Comparison of ENCODE assay signal across 23 cellular contexts in the genomic region with DNA sequence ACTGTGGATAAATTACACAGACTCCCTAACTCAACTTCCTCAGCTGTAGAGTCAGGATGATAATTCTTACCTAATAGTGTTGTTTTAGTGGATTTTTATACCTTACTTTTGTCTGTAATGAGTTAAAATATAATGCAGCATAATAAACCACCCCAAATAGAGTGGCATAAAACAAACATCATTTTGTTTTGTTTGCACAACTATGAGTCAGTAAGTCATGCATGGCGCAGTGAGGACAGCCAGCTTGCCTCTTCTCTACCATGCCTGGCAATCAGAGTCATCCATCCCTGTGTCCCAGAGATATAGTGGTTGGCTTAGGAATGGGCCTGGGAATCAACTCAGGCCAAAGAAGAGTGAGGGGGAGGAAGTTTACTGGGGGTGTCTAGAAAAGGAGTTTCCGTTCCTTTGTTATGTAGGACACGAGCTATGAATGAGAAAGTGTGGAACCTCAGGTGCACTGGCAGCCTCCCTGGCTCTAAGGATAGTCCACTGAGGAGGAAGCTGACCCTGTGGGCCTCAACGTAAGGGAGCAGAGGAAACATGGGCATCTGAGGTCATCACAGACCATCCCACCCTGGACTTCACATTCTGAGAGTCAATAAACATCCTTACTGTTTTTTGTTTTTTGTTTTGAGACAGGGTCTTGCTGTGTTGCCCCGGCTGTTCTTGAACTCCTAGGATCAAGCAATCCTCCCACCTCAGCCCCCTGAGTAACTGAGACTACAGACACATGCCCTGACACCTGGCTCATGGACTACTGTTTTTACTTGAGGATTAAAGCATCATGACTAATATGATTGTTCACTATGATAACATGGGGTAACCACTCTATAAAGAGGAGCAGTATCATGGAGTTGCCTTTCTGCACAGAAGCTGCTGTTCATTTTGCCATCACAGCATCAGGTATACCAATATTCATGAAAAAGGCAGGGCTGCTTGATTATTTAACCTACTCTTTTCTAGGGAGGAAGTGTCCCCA. TPM values are rescaled to one million over a fixed set of nuclear protein-coding genes. Genes with fewer than 3 reads are reported as not detected.
DNase-seq lines count a peak whose midpoint lies in the region; ATAC-seq, FAIRE-seq and TF ChIP-seq lines count a peak whose summit lies in the region.
"Had no signal": no experiment of that assay in that cellular context is flagged by ENCODE, and none has a peak within 500 bp of the region (broad histone marks: within the 10 kb centered on the region; RNA-seq: fewer than 3 reads in every experiment).

No MANE protein-coding gene starts in this region.

- POLR2A ChIA-PET in K562 (lab: Yijun Ruan, JAX), result interaction anchor here (0.5 to 1.1 kb wide), 4 partner anchors 11 to 489 kb away, joined by 3 read pairs; no protein-coding TSS in a partner anchor

- no peak for TF ChIP-seq EP300 in K562 (IDR thresholded peaks at IDR 0.05; ENCODE audit: low read length)

- TF ChIP-seq CTCF in HFFc6 (IDR thresholded peaks at IDR 0.05) (no peak), K562 (IDR thresholded peaks at IDR 0.05 in 2 of 3, conservative IDR thresholded peaks at IDR 0.05 in 1 of 3; ENCODE audit: insufficient read depth in 2 of 3, low read depth in 1 of 3, low read length in 3 of 3) (no peak), osteoblast (IDR thresholded peaks at IDR 0.05; ENCODE audit: extremely low read depth, low read depth, low read length) (no peak)

- no peaks in the 10 kb centered on the region for H3K9me3 Mint-ChIP-seq in HFFc6
- H3K9me3 Mint-ChIP-seq: activated naive CD8-positive, alpha-beta T cell treated with anti-CD3 and anti-CD28 coated beads, Interleukin-2, amount 10 ng/mL, durations not matched to agents 7 days and 5 days had no signal

- H3K27ac Mint-ChIP-seq in HFFc6, result no peak overlapping the region
- H3K27ac Mint-ChIP-seq: activated naive CD8-positive, alpha-beta T cell treated with anti-CD3 and anti-CD28 coated beads, Interleukin-2, amount 10 ng/mL, durations not matched to agents 7 days and 5 days; mesothelial cell of epicardium; neural progenitor cell had no signal

- peaks cover 3% of the 10 kb centered on the region; the same call in 1 of the 2 replicates for H4K20me1 ChIP-seq in K562 (replicated peaks; ENCODE audit: control insufficient read depth, insufficient read depth, low read length)
- H4K20me1 ChIP-seq in osteoblast (ENCODE audit: insufficient read depth, low read length), result no peaks in the 10 kb centered on the region

- no peaks in the 10 kb centered on the region for H3K9me1 ChIP-seq in K562 (ENCODE audit: control insufficient read depth, insufficient read depth, low read length)

- H3K9me3 ChIP-seq in K562 (replicated peaks; ENCODE audit: control insufficient read depth, insufficient read depth, low read depth, low read length) (no peaks in the 10 kb centered on the region), osteoblast (ENCODE audit: low read depth, low read length) (no peaks in the 10 kb centered on the region)
- H3K9me3 ChIP-seq: tibial artery had no signal

- intact Hi-C loops in K562 (cut with micrococcal nuclease), result no loop called here

- H3K4me2 ChIP-seq in K562 (ENCODE audit: insufficient read depth, low read length), result no peak overlapping the region
- no peak overlapping the region for H3K4me2 ChIP-seq in osteoblast (ENCODE audit: insufficient read depth, low read length)
- H3K4me2 ChIP-seq: neural progenitor cell had no signal

- H3K4me1 Mint-ChIP-seq in HFFc6 (ENCODE audit: low read depth), result peaks cover 27% of the 10 kb centered on the region

- ATAC-seq in K562 (no peak), HG02571 (IDR thresholded peaks at IDR 0.05; ENCODE audit: unreplicated experiment) (no peak), left lobe of liver (no peak)

- H3K27ac ChIP-seq in K562 (ENCODE audit: extremely low read depth, low read depth, low read length), result no peak overlapping the region
- H3K27ac ChIP-seq in osteoblast (ENCODE audit: low read depth, low read length), result peak overlapping the region; percentile 33
- H3K27ac ChIP-seq: dorsolateral prefrontal cortex, neural progenitor cell, tibial artery had no signal

- no peak overlapping the region for H2AFZ ChIP-seq in K562 (ENCODE audit: low read depth, low read length)
- no peak overlapping the region for H2AFZ ChIP-seq in osteoblast (ENCODE audit: low read length)
- H2AFZ ChIP-seq: neural progenitor cell had no signal

- DNase-seq in NCI-H510A treated with DMSO at 0.1 percent for 48 hours (lab: John Stamatoyannopoulos, UW), result peak; percentile 58
- no peak for DNase-seq in NCI-H510A (lab: John Stamatoyannopoulos, UW)
- DNase-seq in HFFc6, result peak; percentile 27
- DNase-seq in K562 (ENCODE audit: extremely low read depth in 1 of 4, low spot score in 3 of 4), result no peak
- DNase-seq in osteoblast (ENCODE audit: insufficient read length, low spot score, missing footprints), result no peak
- DNase-seq in NCI-H446 treated with DMSO at 0.1 percent for 48 hours (lab: John Stamatoyannopoulos, UW), result no peak
- no peak for DNase-seq in left lobe of liver (ENCODE audit: low spot score)
- DNase-seq: 8988T; activated CD4-positive, alpha-beta T cell treated with anti-CD3 and anti-CD28 coated beads, Interleukin-2, amount 50 U/mL, for 4 hours; activated naive CD8-positive, alpha-beta T cell treated with anti-CD3 and anti-CD28 coated beads, Interleukin-2, amount 10 ng/mL, durations not matched to agents 7 days and 5 days; dorsolateral prefrontal cortex; EL; MM.1S; NCI-H1694; retina; stimulated activated CD4-positive, alpha-beta T cell treated with anti-CD3 and anti-CD28 coated beads, Interleukin-15, amount 100 ng/mL, for 24 hours; stimulated activated naive CD4-positive, alpha-beta T cell had no signal

- H3K36me3 ChIP-seq in K562 (ENCODE audit: control insufficient read depth, insufficient read depth, low read length) (no peaks in the 10 kb centered on the region), osteoblast (ENCODE audit: insufficient read depth, low read length) (no peaks in the 10 kb centered on the region)
- H3K36me3 ChIP-seq: tibial artery had no signal

- no peak overlapping the region for H3K9ac ChIP-seq in K562 (ENCODE audit: insufficient read depth in 1 of 2, low read depth in 2 of 2, low read length in 2 of 2)
- H3K9ac ChIP-seq: neural progenitor cell had no signal

- H3K36me3 Mint-ChIP-seq in HFFc6 (ENCODE audit: low read depth), result no peaks in the 10 kb centered on the region
- H3K36me3 Mint-ChIP-seq: activated naive CD8-positive, alpha-beta T cell treated with anti-CD3 and anti-CD28 coated beads, Interleukin-2, amount 10 ng/mL, durations not matched to agents 7 days and 5 days; mesothelial cell of epicardium; neural progenitor cell had no signal

- CTCF ChIA-PET in K562 (lab: Yijun Ruan, JAX; ENCODE audit: low intra/inter-chr PET ratio), result no interaction called here

- peaks cover 7 to 27% of the 10 kb centered on the region in 2 experiments; a peak in 4 of 5 replicates for H3K27me3 ChIP-seq in K562 (ENCODE audit: control insufficient read depth in 2 of 2, insufficient read depth in 2 of 2, low read length in 2 of 2)
- H3K27me3 ChIP-seq in osteoblast (ENCODE audit: insufficient read depth, low read length), result peaks cover 4% of the 10 kb centered on the region
- H3K27me3 ChIP-seq: neural progenitor cell, tibial artery had no signal

- H3K27me3 Mint-ChIP-seq in HFFc6 (ENCODE audit: insufficient read depth), result peaks cover 37% of the 10 kb centered on the region

- in situ Hi-C loops in K562 (cut with MboI), result no loop called here

- H3K4me1 ChIP-seq in K562 (replicated peaks in 1 of 2; ENCODE audit: control insufficient read depth in 2 of 2, insufficient read depth in 2 of 2, low read length in 2 of 2), result peaks cover 0 to 4% of the 10 kb centered on the region in 2 experiments; a peak in 2 of 5 replicates
- H3K4me1 ChIP-seq in osteoblast (ENCODE audit: insufficient read depth, low read length), result peaks cover 28% of the 10 kb centered on the region
- H3K4me1 ChIP-seq: neural progenitor cell had no signal

- 2% methylated on average over 5 of the region's 5 CpGs for WGBS in K562 (ENCODE audit: insufficient coverage, low coverage, missing lambda C conversion rate)

- H3K4me3 Mint-ChIP-seq in HFFc6, result no peak overlapping the region
- H3K4me3 Mint-ChIP-seq: activated naive CD8-positive, alpha-beta T cell treated with anti-CD3 and anti-CD28 coated beads, Interleukin-2, amount 10 ng/mL, durations not matched to agents 7 days and 5 days; mesothelial cell of epicardium; neural progenitor cell had no signal

- no peak overlapping the region for H3K4me3 ChIP-seq in K562
- H3K4me3 ChIP-seq in osteoblast (ENCODE audit: insufficient read depth, low read length), result no peak overlapping the region
- H3K4me3 ChIP-seq: dorsolateral prefrontal cortex, neural progenitor cell, tibial artery had no signal

- FAIRE-seq in K562 (lab: Jason Lieb, UNC), result no peak
- FAIRE-seq: HTR-8/SVneo, TTC549 had no signal

- no peak for TF ChIP-seq POLR2A in K562 (conservative IDR thresholded peaks at IDR 0.05)

- BruUV-seq in K562 (replicated peaks; lab: Mats Ljungman, UMichigan), result no TSS peak

- TF ChIP-seq RAD21 in K562 (CRISPR knock-in tag; conservative IDR thresholded peaks at IDR 0.05 in 1 of 2, IDR thresholded peaks at IDR 0.05 in 1 of 2), result no peak

- H3K79me2 ChIP-seq in K562 (ENCODE audit: control insufficient read depth, insufficient read depth, low read length), result no peaks in the 10 kb centered on the region
- no peaks in the 10 kb centered on the region for H3K79me2 ChIP-seq in osteoblast (ENCODE audit: insufficient read depth, low read length)

TF ChIP-seq in K562, 482 proteins besides CTCF, POLR2A, EP300 and RAD21 (continues in another document):
- TF ChIP-seq LCOR (CRISPR knock-in tag; IDR thresholded peaks at IDR 0.05), result no peak

RNA-seq across cellular contexts. Expression of gene GRB10, which starts 21.0 kb away (rescaled TPM):
- total RNA-seq in HFFc6 (2021; fragmentation: NEBNext Ultra II Directional; extraction: Animal tissue kit (Norgen Biotek cat#: 25700)), result 10 to 100 TPM; 13.6 to 17.8 (median 14.8) TPM
- total RNA-seq in K562 (2011; cell fraction: chromatin; rRNA removed; ENCODE audit: low replicate concordance), result 155 and 246 TPM in 2 replicates
- 95.1 and 108 TPM in 2 replicates for total RNA-seq in K562 (2011; cell fraction: nucleolus; rRNA removed)
- total RNA-seq in K562 (2011; cell fraction: nucleoplasm; rRNA removed), result 149 and 184 TPM in 2 replicates
- total RNA-seq in K562 (2014; rRNA removed) (56.5 and 57.4 TPM in 2 replicates), K562 (2014; rRNA removed; fragmentation: Illumina TruSeq; extraction: Trizol) (43.4 and 44.0 TPM in 2 replicates), K562 (2015; rRNA removed; fragmentation: Illumina TruSeq; extraction: Trizol) (25.8 and 28.6 TPM in 2 replicates), K562 (2021) (77.7 and 88.5 TPM in 2 replicates), osteoblast (62.6 and 69.5 TPM in 2 replicates), left lobe of liver (54.9 TPM)
- polyA plus RNA-seq in K562 (2011; rRNA removed) (26.9 and 28.0 TPM in 2 replicates), K562 (2014; fragmentation: Illumina TruSeq; extraction: Trizol) (48.1 and 49.0 TPM in 2 replicates), K562 (2014; fragmentation: Nextera tagmentation; extraction: Ambion mirVana) (1 to 10 TPM; 8.9 to 9.9 TPM), K562 (2014; rRNA removed) (39.0 and 40.7 TPM in 2 replicates)
- polyA plus RNA-seq in K562 (2011; cell fraction: cytosol; rRNA removed), result 24.2 and 25.9 TPM in 2 replicates
- polyA plus RNA-seq in K562 (2011; cell fraction: nucleus; rRNA removed), result 56.8 and 69.8 TPM in 2 replicates
- 33.8 and 79.4 TPM in 2 replicates for polyA plus RNA-seq in K562 (2012)
- 62.8 and 74.1 TPM in 2 replicates for polyA minus RNA-seq in K562 (2011; rRNA and poly(A)+ RNA removed)
- 35.8 and 51.6 TPM in 2 replicates for polyA minus RNA-seq in K562 (2011; cell fraction: cytosol; rRNA and poly(A)+ RNA removed)
- 75.0 and 114 TPM in 2 replicates for polyA minus RNA-seq in K562 (2011; cell fraction: nucleus; rRNA and poly(A)+ RNA removed)

Comparison
In these comparisons a context has a peak if more than half of its experiments do, and no peak if none do; other contexts are left out.
1. DNase-seq: peak in NCI-H510A treated with DMSO at 0.1 percent for 48 hours (single experiment) and HFFc6 (single experiment); none in NCI-H510A (single experiment), K562 (0 of 4), osteoblast (single experiment), NCI-H446 treated with DMSO at 0.1 percent for 48 hours (single experiment) and left lobe of liver (single experiment).